ENCODE assay signal across 13 cellular contexts in genomic region chr1:67689267-67690017, GRCh38. TPM values are rescaled to one million over a fixed set of nuclear protein-coding genes. Genes with fewer than 3 reads are reported as not detected.
A peak's percentile ranks its signal among the peaks of the same experiment; 100 is the strongest.
DNase-seq lines count a peak whose midpoint lies in the region; ATAC-seq, FAIRE-seq and TF ChIP-seq lines count a peak whose summit lies in the region.
"Had no signal": no experiment of that assay in that cellular context is flagged by ENCODE, and none has a peak within 500 bp of the region (broad histone marks: within the 10 kb centered on the region; RNA-seq: fewer than 3 reads in every experiment).

No MANE protein-coding gene starts in this region.

- TF ChIP-seq CTCF in Loucy (conservative IDR thresholded peaks at IDR 0.05; ENCODE audit: low read length) = no peak
- TF ChIP-seq CTCF in brain microvascular endothelial cell (IDR thresholded peaks at IDR 0.05; ENCODE audit: low read depth, low read length, missing control alignments) = no peak
- TF ChIP-seq CTCF in RWPE1 (conservative IDR thresholded peaks at IDR 0.05; ENCODE audit: low read depth) = no peak

- no peak overlapping the region for H2BK120ac ChIP-seq in mesendoderm (ENCODE audit: low read depth, low read length)

- no peak overlapping the region for H3K23ac ChIP-seq in mesendoderm (ENCODE audit: low read length)

- H2AK5ac ChIP-seq in mesendoderm (ENCODE audit: low read length) = no peak overlapping the region

- CTCF ChIA-PET in RWPE1 (lab: Yijun Ruan, JAX) = interaction anchor here (0.6 to 0.7 kb wide), 3 partner anchors 39 to 64 kb away, joined by 3 to 4 read pairs (median 3); no protein-coding TSS in a partner anchor

- H3K27me3 ChIP-seq in ACC112 (ENCODE audit: insufficient read depth, low read length) = no peaks in the 10 kb centered on the region
- peaks cover 11% of the 10 kb centered on the region for H3K27me3 ChIP-seq in Loucy (ENCODE audit: insufficient read depth, low read length, poor library complexity, severe bottlenecking)
- H3K27me3 ChIP-seq in brain microvascular endothelial cell (replicated peaks) = no peaks in the 10 kb centered on the region
- H3K27me3 ChIP-seq in mesendoderm (ENCODE audit: insufficient read depth, low read length, poor library complexity) = no peaks in the 10 kb centered on the region
- H3K27me3 ChIP-seq in small intestine (ENCODE audit: control insufficient read depth in 2 of 2, insufficient read depth in 2 of 2, low read length in 2 of 2) = no peaks in the 10 kb centered on the region

- H3K9me3 ChIP-seq in Loucy (ENCODE audit: insufficient read depth, low read depth, low read length) (no peaks in the 10 kb centered on the region), small intestine (ENCODE audit: control insufficient read depth, low read depth) (no peaks in the 10 kb centered on the region)

- H3K36me3 ChIP-seq in ACC112 (ENCODE audit: insufficient read depth, low read length) = peaks cover 16% of the 10 kb centered on the region
- peaks cover 4% of the 10 kb centered on the region for H3K36me3 ChIP-seq in Loucy (ENCODE audit: insufficient read depth, low read length)
- H3K36me3 ChIP-seq in brain microvascular endothelial cell (replicated peaks) = peaks cover 34% of the 10 kb centered on the region
- H3K36me3 ChIP-seq in mesendoderm (ENCODE audit: control insufficient read depth, insufficient read depth, low read length) = no peaks in the 10 kb centered on the region
- H3K36me3 ChIP-seq in small intestine (ENCODE audit: control insufficient read depth in 2 of 2, insufficient read depth in 2 of 2, low read length in 2 of 2) = peaks cover 3 to 5% of the 10 kb centered on the region in 2 donors

- H3K27ac ChIP-seq in ACC112 (ENCODE audit: low read depth, low read length) = peak overlapping the region; percentile 82
- H3K27ac ChIP-seq in brain microvascular endothelial cell = peak overlapping the region; percentile 90
- peak overlapping the region; percentile 26 for H3K27ac ChIP-seq in mesendoderm (ENCODE audit: low read depth, low read length)
- H3K27ac ChIP-seq in RWPE1 = no peak overlapping the region
- H3K27ac ChIP-seq in small intestine (ENCODE audit: low read depth in 1 of 2, low read length in 1 of 2) = no peak overlapping the region
- H3K27ac ChIP-seq: WERI-Rb-1 had no signal

- no peak for DNase-seq in brain microvascular endothelial cell
- DNase-seq in mesendoderm = no peak
- no peak for DNase-seq in RWPE1 (ENCODE audit: low spot score)
- no peak for DNase-seq in HT-29 (ENCODE audit: low spot score)
- no peak for DNase-seq in small intestine
- DNase-seq: HCEC 1CT, midbrain, NCI-H1436 treated with DMSO at 0.1 percent for 48 hours, NCI-H526 treated with DMSO at 0.1 percent for 48 hours, WERI-Rb-1 had no signal

- no peak overlapping the region for H3K4ac ChIP-seq in mesendoderm (ENCODE audit: low read depth, low read length)

- H3K56ac ChIP-seq in mesendoderm (ENCODE audit: low read length) = no peak overlapping the region

- no peak overlapping the region for H2BK15ac ChIP-seq in mesendoderm (replicated peaks; ENCODE audit: low read depth)

- no peak for FAIRE-seq in small intestine (lab: Jason Lieb, UNC)

- H3K79me2 ChIP-seq in ACC112 (ENCODE audit: control insufficient read depth, insufficient read depth, low read length, unreplicated experiment) = peaks cover 20% of the 10 kb centered on the region
- H3K79me2 ChIP-seq in Loucy (ENCODE audit: insufficient read depth, low read length) = peaks cover 27% of the 10 kb centered on the region
- H3K79me2 ChIP-seq in mesendoderm (ENCODE audit: control insufficient read depth, insufficient read depth, low read length) = peaks cover 20% of the 10 kb centered on the region

- H3K4me3 ChIP-seq in ACC112 (ENCODE audit: low read depth, low read length) (no peak overlapping the region), Loucy (ENCODE audit: low read length, poor library complexity, severe bottlenecking) (peak overlapping the region; percentile 82), brain microvascular endothelial cell (ENCODE audit: low read depth, low read length) (no peak overlapping the region), mesendoderm (ENCODE audit: low read length) (no peak overlapping the region), small intestine (ENCODE audit: low read depth in 1 of 2, low read length in 2 of 2) (no peak overlapping the region)

- in situ Hi-C loops in brain microvascular endothelial cell (cut with HindIII; ENCODE audit: low pct_ligation_motif_present, low sequenced_read_pairs) = loop anchor here (25.0 kb wide), 1 partner anchor 152 kb away; no protein-coding TSS in a partner anchor

- POLR2A ChIA-PET in RWPE1 (lab: Yijun Ruan, JAX; ENCODE audit: low non-redundant PET) = interaction anchor here (0.9 kb wide), 1 partner anchor 65 kb away, joined by 3 read pairs; no protein-coding TSS in a partner anchor

- no peak overlapping the region for H2BK5ac ChIP-seq in mesendoderm (ENCODE audit: low read length)

- H3K4me1 ChIP-seq in ACC112 (ENCODE audit: control insufficient read depth, insufficient read depth, low read length, unreplicated experiment) (peaks cover 14% of the 10 kb centered on the region), Loucy (ENCODE audit: insufficient read depth, low read length, poor library complexity, severe bottlenecking) (peaks cover 40% of the 10 kb centered on the region), mesendoderm (ENCODE audit: control insufficient read depth, low read depth, low read length) (peaks cover 10% of the 10 kb centered on the region), small intestine (ENCODE audit: control insufficient read depth in 2 of 2, insufficient read depth in 1 of 2, low read depth in 1 of 2, low read length in 1 of 2) (peaks cover 0 to 4% of the 10 kb centered on the region in 2 donors)

- H2AFZ ChIP-seq in ACC112 (ENCODE audit: low read length, unreplicated experiment) = no peak overlapping the region
- no peak overlapping the region for H2AFZ ChIP-seq in Loucy (ENCODE audit: low read length)

- H4K5ac ChIP-seq in mesendoderm (ENCODE audit: low read length) = no peak overlapping the region

- H3K79me1 ChIP-seq in mesendoderm (ENCODE audit: low read length) = peaks cover 4% of the 10 kb centered on the region

- no peaks in the 10 kb centered on the region for H3K9me2 ChIP-seq in Loucy (replicated peaks; ENCODE audit: low read depth, low read length)

- no peak overlapping the region for H4K8ac ChIP-seq in mesendoderm (ENCODE audit: low read depth, low read length)

- WGBS in mesendoderm (ENCODE audit: extremely low coverage, insufficient coverage, low lambda C conversion rate) = no CpG with 5 or more reads among the region's 3 CpGs
- 55 to 72% (median 57%) methylated on average over 3 of the region's 3 CpGs for WGBS in small intestine, 3 donors

- H3K4me2 ChIP-seq in Loucy (ENCODE audit: low read depth, low read length, poor library complexity, severe bottlenecking) (peak overlapping the region; percentile 87), mesendoderm (ENCODE audit: low read length) (no peak overlapping the region)

- peaks cover 10% of the 10 kb centered on the region; the same call in 1 of the 2 replicates for H3F3A ChIP-seq in Loucy (ENCODE audit: low read depth)

- H3K18ac ChIP-seq in mesendoderm (ENCODE audit: low read length) = no peak overlapping the region

- ATAC-seq in GM21737 (IDR thresholded peaks at IDR 0.05; ENCODE audit: unreplicated experiment) = no peak

- peaks cover 17% of the 10 kb centered on the region for H4K20me1 ChIP-seq in Loucy (ENCODE audit: insufficient read depth, low read length, poor library complexity, severe bottlenecking)

- peak overlapping the region; percentile 56 for H3K9ac ChIP-seq in Loucy (ENCODE audit: low read depth, low read length, poor library complexity, severe bottlenecking)
- H3K9ac ChIP-seq in mesendoderm (ENCODE audit: low read length) = no peak overlapping the region

RNA-seq across cellular contexts. Expression of gene GADD45A, which starts 4.4 kb away (rescaled TPM):
- polyA plus RNA-seq in mesendoderm (2013, experiment 1 of 2) = 33.2 TPM
- 33.5 TPM for polyA plus RNA-seq in mesendoderm (2013, experiment 2 of 2)
- total RNA-seq in HT-29 (2014; rRNA removed; shearing (Covaris generic)) = 121 and 129 TPM in 2 replicates
- 10 to 100 TPM; 31.2 to 76.3 (median 64.8) TPM for polyA plus RNA-seq in small intestine

Comparison
In these comparisons a context has a peak if more than half of its experiments do, and no peak if none do; other contexts are left out.
1. H3K27ac ChIP-seq: peak in ACC112 (single experiment), brain microvascular endothelial cell (single experiment) and mesendoderm (single experiment); none in RWPE1 (single experiment) and small intestine (0 of 2).